ENCODE assay signal across 8 cellular contexts in genomic region chr18:42114310-42114943, GRCh38.
DNase-seq lines count a peak whose midpoint lies in the region; ATAC-seq, FAIRE-seq and TF ChIP-seq lines count a peak whose summit lies in the region.

No MANE protein-coding gene starts in this region.

- H3K9me3 ChIP-seq in K562 (replicated peaks; ENCODE audit: control insufficient read depth, insufficient read depth, low read depth, low read length), result no peaks in the 10 kb centered on the region
- no peaks in the 10 kb centered on the region for H3K9me3 ChIP-seq in iPS DF 6.9 (ENCODE audit: control insufficient read depth, insufficient read depth, low read length)

- H3K27ac ChIP-seq in K562 (ENCODE audit: extremely low read depth, low read depth, low read length), result no peak overlapping the region
- H3K27ac ChIP-seq in iPS DF 6.9 (ENCODE audit: low read length), result no peak overlapping the region

- H3K9me1 ChIP-seq in K562 (ENCODE audit: control insufficient read depth, insufficient read depth, low read length), result no peaks in the 10 kb centered on the region

- no TSS peak for BruUV-seq in K562 (replicated peaks; lab: Mats Ljungman, UMichigan)

- peak; percentile 73 to 82 for TF ChIP-seq RAD21 in K562 (CRISPR knock-in tag; conservative IDR thresholded peaks at IDR 0.05 in 1 of 2, IDR thresholded peaks at IDR 0.05 in 1 of 2)

- in situ Hi-C loops in K562 (cut with MboI), result loop anchor here (25.0 kb wide), 1 partner anchor 1448 kb away; no protein-coding TSS in a partner anchor

- peak; percentile 90 for TF ChIP-seq CTCF in AG09309 (IDR thresholded peaks at IDR 0.05; ENCODE audit: control insufficient read depth, insufficient read depth, low read depth, low read length, missing control alignments)
- TF ChIP-seq CTCF in K562 (IDR thresholded peaks at IDR 0.05 in 2 of 3, conservative IDR thresholded peaks at IDR 0.05 in 1 of 3; ENCODE audit: insufficient read depth in 2 of 3, low read depth in 1 of 3, low read length in 3 of 3), result peak; percentile 61 to 78 (median 67)

- H3K4me1 ChIP-seq in K562 (replicated peaks in 1 of 2; ENCODE audit: control insufficient read depth in 2 of 2, insufficient read depth in 2 of 2, low read length in 2 of 2) (0 out of 5 replicates have a peak, but pooled peaks cover 0 to 3% of the 10 kb centered on the region in 2 experiments), iPS DF 6.9 (ENCODE audit: control insufficient read depth, insufficient read depth, low read length) (no peaks in the 10 kb centered on the region)

- TF ChIP-seq EP300 in K562 (IDR thresholded peaks at IDR 0.05; ENCODE audit: low read length), result no peak

- intact Hi-C loops in K562 (cut with micrococcal nuclease), result loop anchor here (1.0 to 2.0 kb wide), 3 partner anchors 62 to 1473 kb away; no protein-coding TSS in a partner anchor

- H4K20me1 ChIP-seq in K562 (replicated peaks; ENCODE audit: control insufficient read depth, insufficient read depth, low read length), result no peaks in the 10 kb centered on the region

- no peak overlapping the region for H3K4me2 ChIP-seq in K562 (ENCODE audit: insufficient read depth, low read length)

- ATAC-seq in GM18520 (IDR thresholded peaks at IDR 0.05; ENCODE audit: unreplicated experiment) (peak; percentile 85), HG03025 (IDR thresholded peaks at IDR 0.05; ENCODE audit: low FRiP score, unreplicated experiment) (peak; percentile 86), K562 (peak; percentile 96)

- H3K4me3 ChIP-seq in AG09309 (ENCODE audit: control insufficient read depth, low read depth, low read length) (no peak overlapping the region), K562 (no peak overlapping the region), iPS DF 6.9 (ENCODE audit: low read length) (no peak overlapping the region)

- H3K4me3 Mint-ChIP-seq in T-helper 2 cell treated with Interferon-gamma antibody and Interleukin-4, amounts not matched to agents 5 μg/mL and 100 μg/mL, for 36 hours, result no peak overlapping the region

- H3K27ac Mint-ChIP-seq in T-helper 2 cell treated with Interferon-gamma antibody and Interleukin-4, amounts not matched to agents 5 μg/mL and 100 μg/mL, for 36 hours, result peak overlapping the region; percentile 24

- FAIRE-seq in K562 (lab: Jason Lieb, UNC), result peak; percentile 74

- H3K36me3 ChIP-seq in K562 (ENCODE audit: control insufficient read depth, insufficient read depth, low read length) (no peaks in the 10 kb centered on the region), iPS DF 6.9 (ENCODE audit: control insufficient read depth, insufficient read depth, low read length) (no peaks in the 10 kb centered on the region)

- peak overlapping the region; percentile 67; the same call in 1 of the 2 replicates for H2AFZ ChIP-seq in K562 (ENCODE audit: low read depth, low read length)

- no peaks in the 10 kb centered on the region for H3K36me3 Mint-ChIP-seq in T-helper 2 cell treated with Interferon-gamma antibody and Interleukin-4, amounts not matched to agents 5 μg/mL and 100 μg/mL, for 36 hours (ENCODE audit: low read depth)

- no peaks in the 10 kb centered on the region for H3K79me2 ChIP-seq in K562 (ENCODE audit: control insufficient read depth, insufficient read depth, low read length)

- H3K9ac ChIP-seq in K562 (ENCODE audit: insufficient read depth in 1 of 2, low read depth in 2 of 2, low read length in 2 of 2), result no peak overlapping the region

- no peaks in the 10 kb centered on the region for H3K9me3 Mint-ChIP-seq in T-helper 2 cell treated with Interferon-gamma antibody and Interleukin-4, amounts not matched to agents 5 μg/mL and 100 μg/mL, for 36 hours

- DNase-seq in AG09309 (ENCODE audit: low read depth), result peak; percentile 46
- peak; percentile 53 for DNase-seq in NCI-H187 treated with DMSO at 0.1 percent for 48 hours (lab: John Stamatoyannopoulos, UW)
- peak; percentile 26 for DNase-seq in T-helper 2 cell treated with Interferon-gamma antibody and Interleukin-4, amounts not matched to agents 5 μg/mL and 100 μg/mL, for 36 hours (ENCODE audit: low spot score)
- DNase-seq in K562 (ENCODE audit: extremely low read depth in 1 of 4, low spot score in 3 of 4), result peak; percentile 23 to 65 (median 29)
- peak; percentile 61 for DNase-seq in iPS DF 6.9 (ENCODE audit: low read depth, low spot score)
- peak; percentile 50 for DNase-seq in smooth muscle cell of the brain vasculature (ENCODE audit: low read depth, low spot score)

- POLR2A ChIA-PET in K562 (lab: Yijun Ruan, JAX), result no interaction called here

- H3K27me3 ChIP-seq in K562 (ENCODE audit: control insufficient read depth in 2 of 2, insufficient read depth in 2 of 2, low read length in 2 of 2) (no peaks in the 10 kb centered on the region), iPS DF 6.9 (ENCODE audit: control insufficient read depth, insufficient read depth, low read length) (no peaks in the 10 kb centered on the region)

- WGBS in K562 (ENCODE audit: insufficient coverage, low coverage, missing lambda C conversion rate), result 13% methylated on average over 7 of the region's 7 CpGs
- WGBS in iPS DF 6.9 (ENCODE audit: insufficient coverage, insufficient read length), result no CpG with 5 or more reads among the region's 7 CpGs

- TF ChIP-seq POLR2A in K562 (conservative IDR thresholded peaks at IDR 0.05), result no peak

- CTCF ChIA-PET in K562 (lab: Yijun Ruan, JAX; ENCODE audit: low intra/inter-chr PET ratio), result interaction anchor here (1.7 kb wide), 1 partner anchor 1157 kb away, joined by 6 read pairs; no protein-coding TSS in a partner anchor

- H3K27me3 Mint-ChIP-seq in T-helper 2 cell treated with Interferon-gamma antibody and Interleukin-4, amounts not matched to agents 5 μg/mL and 100 μg/mL, for 36 hours (ENCODE audit: low read depth), result peaks cover 10% of the 10 kb centered on the region

- H3K4me1 Mint-ChIP-seq in T-helper 2 cell treated with Interferon-gamma antibody and Interleukin-4, amounts not matched to agents 5 μg/mL and 100 μg/mL, for 36 hours (ENCODE audit: low read depth), result peaks cover 10% of the 10 kb centered on the region

TF ChIP-seq in K562, 482 proteins besides CTCF, POLR2A, EP300 and RAD21 (continues in another document):
- no peak for TF ChIP-seq STAT5B (CRISPR knock-in tag; IDR thresholded peaks at IDR 0.05)
- TF ChIP-seq SRSF7 (optimal IDR thresholded peaks at IDR 0.05; ENCODE audit: low read depth, low read length), result no peak
- no peak for TF ChIP-seq PHB (CRISPR knock-in tag; IDR thresholded peaks at IDR 0.05)
- 0 out of 2 replicates have a peak, but pooled peaks have one; percentile 20 for TF ChIP-seq SMC3 (conservative IDR thresholded peaks at IDR 0.05; ENCODE audit: insufficient read depth, low read depth, low read length)
- TF ChIP-seq FOXA1 (IDR thresholded peaks at IDR 0.05; ENCODE audit: borderline replicate concordance), result no peak
- no peak for TF ChIP-seq POLR2H (tag; IDR thresholded peaks at IDR 0.05; ENCODE audit: low read depth)
- TF ChIP-seq, protein P1, sequence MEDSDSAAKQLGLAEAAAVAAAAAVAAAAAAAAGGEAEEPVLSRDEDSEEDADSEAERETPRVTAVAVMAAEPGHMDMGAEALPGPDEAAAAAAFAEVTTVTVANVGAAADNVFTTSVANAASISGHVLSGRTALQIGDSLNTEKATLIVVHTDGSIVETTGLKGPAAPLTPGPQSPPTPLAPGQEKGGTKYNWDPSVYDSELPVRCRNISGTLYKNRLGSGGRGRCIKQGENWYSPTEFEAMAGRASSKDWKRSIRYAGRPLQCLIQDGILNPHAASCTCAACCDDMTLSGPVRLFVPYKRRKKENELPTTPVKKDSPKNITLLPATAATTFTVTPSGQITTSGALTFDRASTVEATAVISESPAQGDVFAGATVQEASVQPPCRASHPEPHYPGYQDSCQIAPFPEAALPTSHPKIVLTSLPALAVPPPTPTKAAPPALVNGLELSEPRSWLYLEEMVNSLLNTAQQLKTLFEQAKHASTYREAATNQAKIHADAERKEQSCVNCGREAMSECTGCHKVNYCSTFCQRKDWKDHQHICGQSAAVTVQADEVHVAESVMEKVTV (CRISPR knock-in tag; IDR thresholded peaks at IDR 0.05), result peak; percentile 76; the same call in 1 of the 2 replicates
- TF ChIP-seq TEAD1 (CRISPR knock-in tag; IDR thresholded peaks at IDR 0.05), result peak; percentile 67 to 81; a peak in 3 of 4 replicates
- TF ChIP-seq ATF6 (CRISPR knock-in tag; IDR thresholded peaks at IDR 0.05), result no peak
- TF ChIP-seq, protein P2, sequence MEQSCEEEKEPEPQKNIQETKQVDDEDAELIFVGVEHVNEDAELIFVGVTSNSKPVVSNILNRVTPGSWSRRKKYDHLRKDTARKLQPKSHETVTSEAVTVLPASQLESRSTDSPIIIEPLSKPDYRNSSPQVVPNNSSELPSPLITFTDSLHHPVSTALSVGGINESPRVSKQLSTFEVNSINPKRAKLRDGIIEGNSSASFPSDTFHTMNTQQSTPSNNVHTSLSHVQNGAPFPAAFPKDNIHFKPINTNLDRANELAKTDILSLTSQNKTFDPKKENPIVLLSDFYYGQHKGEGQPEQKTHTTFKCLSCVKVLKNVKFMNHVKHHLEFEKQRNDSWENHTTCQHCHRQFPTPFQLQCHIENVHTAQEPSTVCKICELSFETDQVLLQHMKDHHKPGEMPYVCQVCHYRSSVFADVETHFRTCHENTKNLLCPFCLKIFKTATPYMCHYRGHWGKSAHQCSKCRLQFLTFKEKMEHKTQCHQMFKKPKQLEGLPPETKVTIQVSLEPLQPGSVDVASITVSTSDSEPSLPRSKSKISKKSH (CRISPR knock-in tag; IDR thresholded peaks at IDR 0.05), result no peak
- TF ChIP-seq ZNF766 (CRISPR knock-in tag; conservative IDR thresholded peaks at IDR 0.05), result 0 out of 2 replicates have a peak, but pooled peaks have one; percentile 4
- TF ChIP-seq ZFP1 (CRISPR knock-in tag; IDR thresholded peaks at IDR 0.05), result no peak
- no peak for TF ChIP-seq PTRF (tag; IDR thresholded peaks at IDR 0.05)
- TF ChIP-seq ZNF354B (CRISPR knock-in tag; IDR thresholded peaks at IDR 0.05), result no peak
- TF ChIP-seq CEBPG (CRISPR knock-in tag; IDR thresholded peaks at IDR 0.05), result no peak
- TF ChIP-seq CEBPG (tag; conservative IDR thresholded peaks at IDR 0.05 in 1 of 2, IDR thresholded peaks at IDR 0.05 in 1 of 2), result no peak; a peak in 1 of 4 replicates
